Comparison of ENCODE assay signal across 8 cellular contexts in the genomic region with DNA sequence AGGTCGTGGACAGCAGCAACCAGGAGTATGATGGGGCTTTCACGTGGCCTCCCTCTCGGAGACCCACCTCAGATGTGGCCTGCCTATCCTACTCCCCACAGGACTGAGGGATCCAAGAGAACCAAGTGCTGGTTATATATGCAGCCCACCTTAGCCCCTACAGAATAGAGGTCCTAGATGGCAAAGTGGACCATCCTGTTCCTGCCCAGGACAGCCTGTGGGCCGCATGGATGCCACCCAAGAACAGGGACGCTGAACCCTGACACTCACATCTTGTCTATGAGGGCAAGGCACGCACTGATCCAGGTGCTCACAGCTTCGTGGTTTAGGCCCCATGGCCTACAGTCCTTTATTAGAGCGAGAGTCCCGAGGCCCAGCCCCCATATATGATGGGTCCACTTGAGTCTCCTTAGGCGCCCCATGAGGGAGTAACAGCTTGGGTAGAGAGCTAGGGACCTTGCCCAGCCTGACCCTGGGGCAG. TPM values are rescaled to one million over a fixed set of nuclear protein-coding genes. Genes with fewer than 3 reads are reported as not detected.
DNase-seq lines count a peak whose midpoint lies in the region; ATAC-seq and TF ChIP-seq lines count a peak whose summit lies in the region.

No MANE protein-coding gene starts in this region.

- H3K4me3 ChIP-seq in BLaER1, result no peak overlapping the region

- H3K27me3 Mint-ChIP-seq in neural crest cell (ENCODE audit: low read depth), result no peaks in the 10 kb centered on the region

- no peaks in the 10 kb centered on the region for H3K9me3 Mint-ChIP-seq in neural crest cell

- H3K27me3 ChIP-seq in BLaER1, result no peaks in the 10 kb centered on the region

- H3K27ac ChIP-seq in BLaER1, result peak overlapping the region; percentile 80
- peak overlapping the region; percentile 62 for H3K27ac ChIP-seq in caudate nucleus (ENCODE audit: low read depth, low read length)

- peak overlapping the region; percentile 95 for H3K4me2 ChIP-seq in BLaER1

- peaks cover 7% of the 10 kb centered on the region for H3K36me3 Mint-ChIP-seq in neural crest cell (ENCODE audit: low read depth)

- peaks cover 26% of the 10 kb centered on the region for H3K4me1 Mint-ChIP-seq in neural crest cell

- H3K4me3 Mint-ChIP-seq in neural crest cell, result peak overlapping the region; percentile 41

- TF ChIP-seq CTCF in neural crest cell (conservative IDR thresholded peaks at IDR 0.05), result no peak

- ATAC-seq in GM18858 (IDR thresholded peaks at IDR 0.05; ENCODE audit: unreplicated experiment), result no peak

- peaks cover 22% of the 10 kb centered on the region for H4K20me1 ChIP-seq in BLaER1

- peaks cover 7% of the 10 kb centered on the region for H3K9me3 ChIP-seq in BLaER1

- peaks cover 30% of the 10 kb centered on the region for H3K36me3 ChIP-seq in BLaER1

- peaks cover 58% of the 10 kb centered on the region for H3K4me1 ChIP-seq in BLaER1

- no peak overlapping the region for H3K27ac Mint-ChIP-seq in neural crest cell (ENCODE audit: unreplicated experiment)

- peak overlapping the region; percentile 82; the same call in 1 of the 2 replicates for H3K9ac ChIP-seq in BLaER1

- DNase-seq in HT-29 (ENCODE audit: low spot score) (peak; percentile 28), caudate nucleus (lab: John Stamatoyannopoulos, UW) (no peak), neural crest cell (ENCODE audit: low read depth, low spot score) (no peak), GM19240 (ENCODE audit: insufficient read length, low spot score) (no peak), kidney glomerular epithelial cell (lab: John Stamatoyannopoulos, UW) (no peak), HuH-7 (ENCODE audit: low spot score) (no peak)

RNA-seq across cellular contexts. Expression of a gene that starts 1.5 kb away (rescaled TPM):
- total RNA-seq in HT-29 (2014; rRNA removed; shearing (Covaris generic)), result 60.6 and 74.5 TPM in 2 replicates
- 16.2 and 17.5 TPM in 2 replicates for total RNA-seq in neural crest cell

RNA-seq across cellular contexts. Expression of a gene that starts 6.4 kb away (rescaled TPM):
- total RNA-seq in HT-29 (2014; rRNA removed; shearing (Covaris generic)), result 25.6 and 27.4 TPM in 2 replicates
- 24.1 and 27.3 TPM in 2 replicates for total RNA-seq in neural crest cell

RNA-seq across cellular contexts. Expression of a gene that starts 30.6 kb away (rescaled TPM):
- total RNA-seq in HT-29 (2014; rRNA removed; shearing (Covaris generic)), result 1,771 and 1,829 TPM in 2 replicates
- 964 and 1,000 TPM in 2 replicates for total RNA-seq in neural crest cell

RNA-seq across cellular contexts. Expression of a gene that starts 37.1 kb away (rescaled TPM):
- 19.2 and 22.7 TPM in 2 replicates for total RNA-seq in HT-29 (2014; rRNA removed; shearing (Covaris generic))
- 16.5 and 18.6 TPM in 2 replicates for total RNA-seq in neural crest cell

RNA-seq across cellular contexts. Expression of a gene that starts 41.7 kb away (rescaled TPM):
- 236 and 268 TPM in 2 replicates for total RNA-seq in HT-29 (2014; rRNA removed; shearing (Covaris generic))
- total RNA-seq in neural crest cell, result 61.6 and 64.6 TPM in 2 replicates
